ENCODE assay signal across 20 cellular contexts in the genomic region with DNA sequence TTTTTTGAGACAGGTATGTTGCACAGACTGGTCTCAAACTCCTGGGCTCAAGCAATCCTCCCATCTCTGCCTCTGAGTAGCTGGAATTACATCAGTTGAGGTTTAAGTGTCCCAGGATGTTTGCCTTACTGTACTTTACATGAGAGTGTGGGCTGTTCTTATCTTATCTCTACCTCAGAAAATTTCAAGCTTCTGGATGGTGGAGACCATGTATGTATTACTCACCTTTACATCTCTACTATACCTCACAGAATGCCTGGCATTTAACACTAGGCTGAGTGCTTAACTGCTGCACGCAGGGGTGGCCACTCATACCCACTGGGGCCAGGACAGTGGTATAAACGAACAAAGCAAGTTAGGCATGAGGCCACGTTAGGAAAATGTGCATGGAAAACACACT.
"Had no signal": no experiment of that assay in that cellular context is flagged by ENCODE, and none has a peak within 500 bp of the region (broad histone marks: within the 10 kb centered on the region; RNA-seq: fewer than 3 reads in every experiment).

No MANE protein-coding gene starts in this region.

- DNase-seq: activated CD4-positive, alpha-beta T cell treated with anti-CD3 and anti-CD28 coated beads, Interleukin-2, amount 10 ng/mL, durations not matched to agents 24 days and 14 days; activated CD8-positive, alpha-beta T cell treated with anti-CD3 and anti-CD28 coated beads, Interleukin-2, amount 10 ng/mL, durations not matched to agents 7 days and 5 days; activated gamma-delta T cell treated with Interleukin-2 at 50 U/mL for 16 hours; cerebellar nuclear complex; heart left ventricle; kidney; naive thymus-derived CD4-positive, alpha-beta T cell; SK-N-SH; stimulated activated CD4-positive, alpha-beta T cell treated with anti-CD3 and anti-CD28 coated beads, Interleukin-4, amount 100 ng/mL, for 4 hours; tibial artery had no signal

- H3K27me3 Mint-ChIP-seq: activated CD4-positive, alpha-beta T cell treated with anti-CD3 and anti-CD28 coated beads, Interleukin-2, amount 10 ng/mL, durations not matched to agents 24 days and 14 days; stimulated activated naive CD8-positive, alpha-beta T cell treated with anti-CD3 and anti-CD28 coated beads, Interleukin-15, Interleukin-2, amounts not matched to agents 100 ng/mL and 50 ng/mL, for 24 hours had no signal

- H3K27ac Mint-ChIP-seq: activated CD4-positive, alpha-beta T cell treated with anti-CD3 and anti-CD28 coated beads, Interleukin-2, amount 10 ng/mL, durations not matched to agents 24 days and 14 days; activated CD8-positive, alpha-beta T cell treated with anti-CD3 and anti-CD28 coated beads, Interleukin-2, amount 10 ng/mL, durations not matched to agents 7 days and 5 days; activated naive CD4-positive, alpha-beta T cell treated with anti-CD3 and anti-CD28 coated beads, Interleukin-2, amount 50 U/mL, for 72 hours; activated T-helper 1 cell treated with anti-CD3 and anti-CD28 coated beads, Interleukin-12 subunit alpha, Interleukin-12 subunit beta, Interleukin-2, Interleukin-4 antibody, amounts not matched to agents 30 ng/mL and 10 ng/mL and 1 ng/mL, durations not matched to agents 14 hours and 24 hours and 36 hours; naive thymus-derived CD4-positive, alpha-beta T cell; stimulated activated naive CD8-positive, alpha-beta T cell treated with anti-CD3 and anti-CD28 coated beads, Interleukin-15, Interleukin-2, amounts not matched to agents 100 ng/mL and 50 ng/mL, for 24 hours had no signal

- H3K4me2 ChIP-seq: SK-N-SH had no signal

- H3K36me3 ChIP-seq: ascending aorta, breast epithelium, esophagus muscularis mucosa, prostate gland, tibial artery had no signal

- H3K36me3 Mint-ChIP-seq: activated naive CD4-positive, alpha-beta T cell treated with anti-CD3 and anti-CD28 coated beads, Interleukin-2, amount 50 U/mL, for 72 hours had no signal

- H3K4me1 ChIP-seq: breast epithelium had no signal

- H3K4me3 Mint-ChIP-seq: activated CD4-positive, alpha-beta T cell treated with anti-CD3 and anti-CD28 coated beads, Interleukin-2, amount 10 ng/mL, durations not matched to agents 24 days and 14 days; activated CD8-positive, alpha-beta T cell treated with anti-CD3 and anti-CD28 coated beads, Interleukin-2, amount 10 ng/mL, durations not matched to agents 7 days and 5 days; activated T-helper 1 cell treated with anti-CD3 and anti-CD28 coated beads, Interleukin-12 subunit alpha, Interleukin-12 subunit beta, Interleukin-2, Interleukin-4 antibody, amounts not matched to agents 30 ng/mL and 10 ng/mL and 1 ng/mL, durations not matched to agents 14 hours and 24 hours and 36 hours; naive thymus-derived CD4-positive, alpha-beta T cell; stimulated activated naive CD8-positive, alpha-beta T cell treated with anti-CD3 and anti-CD28 coated beads, Interleukin-15, Interleukin-2, amounts not matched to agents 100 ng/mL and 50 ng/mL, for 24 hours had no signal

- H3K9me3 ChIP-seq: ascending aorta, breast epithelium, esophagus muscularis mucosa, heart left ventricle, prostate gland, SK-N-SH, tibial artery had no signal

- H3K4me1 Mint-ChIP-seq: activated CD4-positive, alpha-beta T cell treated with anti-CD3 and anti-CD28 coated beads, Interleukin-2, amount 10 ng/mL, durations not matched to agents 24 days and 14 days; naive thymus-derived CD4-positive, alpha-beta T cell had no signal

- ATAC-seq: activated CD8-positive, alpha-beta T cell treated with anti-CD3 and anti-CD28 coated beads, Interleukin-2, amount 10 ng/mL, durations not matched to agents 7 days and 5 days; activated naive CD4-positive, alpha-beta T cell treated with anti-CD3 and anti-CD28 coated beads, Interleukin-2, amount 50 U/mL, for 72 hours; heart left ventricle; left lobe of liver; naive thymus-derived CD4-positive, alpha-beta T cell had no signal

- FAIRE-seq: kidney had no signal

- H3K27me3 ChIP-seq: ascending aorta, breast epithelium, esophagus muscularis mucosa, heart left ventricle, tibial artery had no signal

- H3K9me3 Mint-ChIP-seq: activated CD4-positive, alpha-beta T cell treated with anti-CD3 and anti-CD28 coated beads, Interleukin-2, amount 10 ng/mL, durations not matched to agents 24 days and 14 days; activated naive CD4-positive, alpha-beta T cell treated with anti-CD3 and anti-CD28 coated beads, Interleukin-2, amount 50 U/mL, for 72 hours; activated T-helper 1 cell treated with anti-CD3 and anti-CD28 coated beads, Interleukin-12 subunit alpha, Interleukin-12 subunit beta, Interleukin-2, Interleukin-4 antibody, amounts not matched to agents 30 ng/mL and 10 ng/mL and 1 ng/mL, durations not matched to agents 14 hours and 24 hours and 36 hours; stimulated activated naive CD8-positive, alpha-beta T cell treated with anti-CD3 and anti-CD28 coated beads, Interleukin-15, Interleukin-2, amounts not matched to agents 100 ng/mL and 50 ng/mL, for 24 hours had no signal

- H3K9ac ChIP-seq: SK-N-SH had no signal

- H3K27ac ChIP-seq: ascending aorta, breast epithelium, coronary artery, esophagus muscularis mucosa, heart left ventricle, prostate gland, tibial artery had no signal

- H3K4me3 ChIP-seq: ascending aorta, breast epithelium, coronary artery, esophagus muscularis mucosa, heart left ventricle, lung, prostate gland, tibial artery had no signal
